In genomic region chr20:40431611-40432010, GRCh38 we compare ENCODE assay signal across 38 cellular contexts.
A peak's percentile ranks its signal among the peaks of the same experiment; 100 is the strongest.
DNase-seq lines count a peak whose midpoint lies in the region; ATAC-seq, FAIRE-seq and TF ChIP-seq lines count a peak whose summit lies in the region.
"Had no signal": no experiment of that assay in that cellular context is flagged by ENCODE, and none has a peak within 500 bp of the region (broad histone marks: within the 10 kb centered on the region; RNA-seq: fewer than 3 reads in every experiment).

No MANE protein-coding gene starts in this region.

- H4K20me1 ChIP-seq in HepG2 (ENCODE audit: insufficient read depth, low read length) = no peaks in the 10 kb centered on the region

- H3K36me3 ChIP-seq in HepG2 (replicated peaks in 1 of 2; ENCODE audit: control insufficient read depth in 1 of 2, insufficient read depth in 2 of 2, low read length in 2 of 2) = no peaks in the 10 kb centered on the region
- no peaks in the 10 kb centered on the region for H3K36me3 ChIP-seq in right lobe of liver
- H3K36me3 ChIP-seq: adrenal gland, gastrocnemius medialis, thoracic aorta, vagina had no signal

- no peaks in the 10 kb centered on the region for H3K79me2 ChIP-seq in HepG2 (ENCODE audit: insufficient read depth, low read length)

- H3K27ac ChIP-seq in HepG2 (ENCODE audit: extremely low read length, insufficient read depth, low read length) (no peak overlapping the region), right lobe of liver (no peak overlapping the region), foreskin keratinocyte (peak overlapping the region; percentile 76)
- H3K27ac ChIP-seq: adrenal gland, gastrocnemius medialis, HL-60, thoracic aorta, vagina had no signal

- no peak for TF ChIP-seq CTCF in HepG2 (CRISPR knock-in tag; IDR thresholded peaks at IDR 0.05)
- TF ChIP-seq CTCF in right lobe of liver (IDR thresholded peaks at IDR 0.05) = no peak
- TF ChIP-seq CTCF in foreskin keratinocyte (conservative IDR thresholded peaks at IDR 0.05) = no peak
- no peak for TF ChIP-seq CTCF in GM13977 (IDR thresholded peaks at IDR 0.05; ENCODE audit: extremely low read depth, insufficient read depth, missing control alignments)

- no peak for TF ChIP-seq RAD21 in HepG2 (CRISPR knock-in tag; IDR thresholded peaks at IDR 0.05)

- H3K4me3 ChIP-seq in HepG2 (replicated peaks in 1 of 3; ENCODE audit: insufficient read depth in 1 of 3, low read depth in 2 of 3, low read length in 3 of 3) = no peak overlapping the region
- H3K4me3 ChIP-seq in right lobe of liver = no peak overlapping the region
- H3K4me3 ChIP-seq: adrenal gland, gastrocnemius medialis, thoracic aorta, vagina had no signal

- H3K4me3 Mint-ChIP-seq in activated T-cell treated with anti-CD3 and anti-CD28 coated beads, Interleukin-2, amount 50 U/mL, for 24 hours = no peak overlapping the region
- H3K4me3 Mint-ChIP-seq: activated naive CD4-positive, alpha-beta T cell treated with anti-CD3 and anti-CD28 coated beads for 36 hours; activated T-cell treated with anti-CD3 and anti-CD28 coated beads, Interleukin-2, amount 50 U/mL, for 72 hours; B cell; brain; HFFc6; immature natural killer cell; naive thymus-derived CD8-positive, alpha-beta T cell had no signal

- peaks cover 5% of the 10 kb centered on the region for H3K27me3 Mint-ChIP-seq in activated T-cell treated with anti-CD3 and anti-CD28 coated beads, Interleukin-2, amount 50 U/mL, for 24 hours

- H3K27ac Mint-ChIP-seq in activated T-cell treated with anti-CD3 and anti-CD28 coated beads, Interleukin-2, amount 50 U/mL, for 24 hours = no peak overlapping the region
- H3K27ac Mint-ChIP-seq: activated naive CD4-positive, alpha-beta T cell treated with anti-CD3 and anti-CD28 coated beads for 36 hours; activated T-cell treated with anti-CD3 and anti-CD28 coated beads, Interleukin-2, amount 50 U/mL, for 72 hours; B cell; brain; HFFc6; immature natural killer cell; naive thymus-derived CD8-positive, alpha-beta T cell had no signal

- H3K27me3 ChIP-seq in HepG2 (ENCODE audit: control insufficient read depth in 1 of 2, insufficient read depth in 2 of 2, low read length in 2 of 2) = no peaks in the 10 kb centered on the region
- H3K27me3 ChIP-seq in right lobe of liver = no peaks in the 10 kb centered on the region
- H3K27me3 ChIP-seq in foreskin keratinocyte = no peaks in the 10 kb centered on the region
- H3K27me3 ChIP-seq: adrenal gland, gastrocnemius medialis, vagina had no signal

- H3K4me1 ChIP-seq in HepG2 (ENCODE audit: insufficient read depth, low read length) (no peaks in the 10 kb centered on the region), right lobe of liver (no peaks in the 10 kb centered on the region), foreskin keratinocyte (peaks cover 14% of the 10 kb centered on the region)
- H3K4me1 ChIP-seq: adrenal gland, gastrocnemius medialis, vagina had no signal

- DNase-seq in HepG2 (ENCODE audit: low spot score) (no peak), right lobe of liver (no peak), RPMI7951 (ENCODE audit: low read depth) (peak; percentile 59), foreskin keratinocyte (peak; percentile 79 to 91), GM13977 (ENCODE audit: low spot score) (no peak), mucosa of gallbladder (ENCODE audit: low spot score) (no peak), posterior cingulate gyrus (no peak)
- no peak for DNase-seq in activated T-cell treated with anti-CD3 and anti-CD28 coated beads, Interleukin-2, amount 50 U/mL, for 24 hours
- DNase-seq: activated CD4-positive, alpha-beta T cell treated with anti-CD3 and anti-CD28 coated beads, Interleukin-2, amount 50 U/mL, for 1 hour; activated naive CD4-positive, alpha-beta T cell treated with anti-CD3 and anti-CD28 coated beads for 36 hours; activated T-cell treated with anti-CD3 and anti-CD28 coated beads, Interleukin-2, amount 50 U/mL, for 72 hours; adrenal gland; DMS53; effector CD8-positive, alpha-beta T cell; gastrocnemius medialis; GF-D8; HFFc6; immature natural killer cell; IMR-90; left ventricle myocardium superior; midbrain; naive thymus-derived CD8-positive, alpha-beta T cell; NCI-H1105; NCI-H2081; NCI-H226; NCI-H69; nucleus accumbens; stimulated activated naive CD8-positive, alpha-beta T cell treated with anti-CD3 and anti-CD28 coated beads, Interleukin-15, Interleukin-2, amounts not matched to agents 100 U/mL and 50 U/mL, for 24 hours; SW 1271; T-helper 9 cell had no signal

- WGBS in HepG2 (ENCODE audit: low lambda C conversion rate) = 0% methylated on average over 3 of the region's 3 CpGs
- 50% methylated on average over 1 of the region's 3 CpGs for WGBS in right lobe of liver (ENCODE audit: insufficient coverage, low coverage, low lambda C conversion rate, missing lambda C conversion rate)

- H3K4me1 Mint-ChIP-seq in activated T-cell treated with anti-CD3 and anti-CD28 coated beads, Interleukin-2, amount 50 U/mL, for 24 hours (ENCODE audit: low read depth) = no peaks in the 10 kb centered on the region
- H3K4me1 Mint-ChIP-seq: B cell; brain; immature natural killer cell; naive thymus-derived CD8-positive, alpha-beta T cell had no signal

- H3K9me3 Mint-ChIP-seq in activated T-cell treated with anti-CD3 and anti-CD28 coated beads, Interleukin-2, amount 50 U/mL, for 24 hours = no peaks in the 10 kb centered on the region
- H3K9me3 Mint-ChIP-seq: activated naive CD4-positive, alpha-beta T cell treated with anti-CD3 and anti-CD28 coated beads for 36 hours; brain had no signal

- intact Hi-C loops in HepG2 (cut with micrococcal nuclease; ENCODE audit: unreplicated experiment) = no loop called here
- intact Hi-C loops in right lobe of liver (cut with DNase I) = no loop called here
- intact Hi-C loops in posterior cingulate gyrus (cut with DNase I) = no loop called here

- no peak for ATAC-seq in HepG2
- ATAC-seq in right lobe of liver = no peak
- ATAC-seq in foreskin keratinocyte = peak; percentile 88
- ATAC-seq: activated T-cell treated with anti-CD3 and anti-CD28 coated beads, Interleukin-2, amount 50 U/mL, for 72 hours; gastrocnemius medialis; left ventricle myocardium superior; naive thymus-derived CD8-positive, alpha-beta T cell; Panc1; stimulated activated naive CD8-positive, alpha-beta T cell treated with anti-CD3 and anti-CD28 coated beads, Interleukin-15, Interleukin-2, amounts not matched to agents 100 U/mL and 50 U/mL, for 24 hours had no signal

- POLR2A ChIA-PET in HepG2 (lab: Yijun Ruan, JAX) = no interaction called here

- in situ Hi-C loops in HepG2 (cut with HindIII; ENCODE audit: extremely low pct_ligation_motif_present, low pct_unique_long_range_greater_than_20kb) (no loop called here), GM13977 (cut with MboI; ENCODE audit: low pct_unique_long_range_greater_than_20kb, low sequenced_read_pairs, unreplicated experiment) (no loop called here)

- TF ChIP-seq POLR2A in HepG2 (IDR thresholded peaks at IDR 0.05; ENCODE audit: insufficient read depth in 1 of 2, low read depth in 2 of 2, low read length in 2 of 2) (no peak), right lobe of liver (IDR thresholded peaks at IDR 0.05) (no peak)

- no peak overlapping the region for H3K9ac ChIP-seq in HepG2 (ENCODE audit: insufficient read depth, low read depth, low read length)

- no peaks in the 10 kb centered on the region for H3K36me3 Mint-ChIP-seq in activated T-cell treated with anti-CD3 and anti-CD28 coated beads, Interleukin-2, amount 50 U/mL, for 24 hours (ENCODE audit: low read depth)
- H3K36me3 Mint-ChIP-seq: brain; naive thymus-derived CD8-positive, alpha-beta T cell had no signal

- CTCF ChIA-PET in HepG2 (lab: Yijun Ruan, JAX; ENCODE audit: low intra/inter-chr PET ratio, low total read pairs) = no interaction called here

- H2AFZ ChIP-seq in HepG2 (ENCODE audit: low read length) = no peak overlapping the region

- BruUV-seq in HepG2 (replicated peaks; lab: Mats Ljungman, UMichigan) = no TSS peak

- TF ChIP-seq EP300 in HepG2 (IDR thresholded peaks at IDR 0.05; ENCODE audit: low read depth in 2 of 2, low read length in 2 of 2) (no peak), HepG2 (CRISPR knock-in tag; IDR thresholded peaks at IDR 0.05; ENCODE audit: borderline replicate concordance) (no peak)

- peaks cover 4% of the 10 kb centered on the region; the same call in 1 of the 2 replicates for H3K9me3 ChIP-seq in HepG2 (ENCODE audit: low read length)
- H3K9me3 ChIP-seq in right lobe of liver = no peaks in the 10 kb centered on the region
- H3K9me3 ChIP-seq: adrenal gland, gastrocnemius medialis, thoracic aorta, vagina had no signal

- no peak overlapping the region for H3K4me2 ChIP-seq in HepG2 (ENCODE audit: low read depth, low read length)

- FAIRE-seq in HepG2 (lab: Jason Lieb, UNC) = no peak
- FAIRE-seq: A204.1, GM18507 had no signal

TF ChIP-seq in HepG2, 621 proteins besides CTCF, POLR2A, EP300 and RAD21:
- TF ChIP-seq CREB1 (IDR thresholded peaks at IDR 0.05) = peak; percentile 12; the same call in 1 of the 2 replicates
- no peak for TF ChIP-seq CREB1 (CRISPR knock-in tag; IDR thresholded peaks at IDR 0.05)
- peak; percentile 42; the same call in 1 of the 2 replicates for TF ChIP-seq ATF7 (IDR thresholded peaks at IDR 0.05)
- no peak for TF ChIP-seq ATF7 (CRISPR knock-in tag; IDR thresholded peaks at IDR 0.05)
- TF ChIP-seq PCBP2 (optimal IDR thresholded peaks at IDR 0.05; ENCODE audit: low read depth, low read length, poor library complexity, severe bottlenecking) = no peak

Comparison
In these comparisons a context has a peak if more than half of its experiments do, and no peak if none do; other contexts are left out.
1. DNase-seq: peak in RPMI7951 (single experiment) and foreskin keratinocyte (2 of 2); none in HepG2 (single experiment), right lobe of liver (0 of 3), GM13977 (single experiment), mucosa of gallbladder (single experiment), posterior cingulate gyrus (0 of 10) and activated T-cell treated with anti-CD3 and anti-CD28 coated beads, Interleukin-2, amount 50 U/mL, for 24 hours (single experiment).